In genomic region chr13:26344980-26345379, GRCh38 we compare ENCODE assay signal across 24 cellular contexts.
"Had no signal": no experiment of that assay in that cellular context is flagged by ENCODE, and none has a peak within 500 bp of the region (broad histone marks: within the 10 kb centered on the region; RNA-seq: fewer than 3 reads in every experiment).

No MANE protein-coding gene starts in this region.

- H3K27me3 ChIP-seq: cardiac muscle cell had no signal

- H3K4me3 ChIP-seq: cardiac muscle cell, SK-N-MC had no signal

- H3K36me3 ChIP-seq: cardiac muscle cell had no signal

- H3K27ac ChIP-seq: cardiac muscle cell, SK-N-MC had no signal

- DNase-seq: activated CD4-positive, alpha-beta memory T cell treated with anti-CD3 and anti-CD28 coated beads for 36 hours; activated CD4-positive, alpha-beta T cell treated with anti-CD3 and anti-CD28 coated beads, Interleukin-2, amount 10 ng/mL, durations not matched to agents 7 days and 5 days; activated CD4-positive, CD25-positive, alpha-beta regulatory T cell; activated CD8-positive, alpha-beta memory T cell treated with anti-CD3 and anti-CD28 coated beads for 24 hours; activated effector memory CD4-positive, alpha-beta T cell treated with anti-CD3 and anti-CD28 coated beads, Interleukin-2, amount 50 U/mL, for 16 hours; activated naive CD4-positive, alpha-beta T cell treated with Interleukin-2 at 50 U/mL for 16 hours; activated naive CD8-positive, alpha-beta T cell treated with anti-CD3 and anti-CD28 coated beads, Interleukin-2, amount 50 U/mL, for 24 hours; activated T-cell treated with anti-CD3 and anti-CD28 coated beads, Interleukin-2, amount 50 U/mL, for 4 hours; amygdala; Karpas-422; MM.1S; NCI-H1105 treated with DMSO at 0.1 percent for 48 hours; NCI-H1930; NCI-H2171; NCI-H345; NCI-H510A; NCI-H526 treated with DMSO at 0.1 percent for 48 hours; OCI-M1; RPMI8226; T-cell; T-helper 2 cell; T1000 had no signal
